Comparison of ENCODE assay signal across 1 cellular context in the genomic region with DNA sequence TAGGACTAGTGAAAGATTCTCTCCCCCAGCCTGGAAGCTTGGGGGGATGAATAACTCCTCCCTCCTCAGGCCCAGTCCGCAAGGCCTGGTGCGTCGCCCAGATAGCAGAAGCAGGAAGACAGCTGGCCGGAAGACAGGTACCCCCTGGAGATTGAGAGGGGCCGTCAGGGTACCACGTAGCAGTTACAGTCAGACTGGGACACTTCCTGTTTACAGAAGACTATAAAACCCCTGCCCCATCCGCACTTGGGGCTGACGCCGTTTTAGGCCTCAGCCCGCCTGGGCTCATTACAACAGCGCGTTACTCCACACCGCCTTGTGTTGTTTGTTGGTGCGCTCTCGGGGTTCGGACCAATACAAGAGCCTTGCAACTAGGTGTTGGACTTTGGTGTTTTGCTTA.
TF ChIP-seq lines count a peak whose summit lies in the region.

No MANE protein-coding gene starts in this region.

TF ChIP-seq in WTC11, 78 proteins besides CTCF, POLR2A, EP300 and RAD21 (continued from another document):
- TF ChIP-seq, protein P1, sequence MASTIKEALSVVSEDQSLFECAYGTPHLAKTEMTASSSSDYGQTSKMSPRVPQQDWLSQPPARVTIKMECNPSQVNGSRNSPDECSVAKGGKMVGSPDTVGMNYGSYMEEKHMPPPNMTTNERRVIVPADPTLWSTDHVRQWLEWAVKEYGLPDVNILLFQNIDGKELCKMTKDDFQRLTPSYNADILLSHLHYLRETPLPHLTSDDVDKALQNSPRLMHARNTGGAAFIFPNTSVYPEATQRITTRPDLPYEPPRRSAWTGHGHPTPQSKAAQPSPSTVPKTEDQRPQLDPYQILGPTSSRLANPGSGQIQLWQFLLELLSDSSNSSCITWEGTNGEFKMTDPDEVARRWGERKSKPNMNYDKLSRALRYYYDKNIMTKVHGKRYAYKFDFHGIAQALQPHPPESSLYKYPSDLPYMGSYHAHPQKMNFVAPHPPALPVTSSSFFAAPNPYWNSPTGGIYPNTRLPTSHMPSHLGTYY (CRISPR knock-in tag; IDR thresholded peaks at IDR 0.05) = no peak
- TF ChIP-seq JUN (CRISPR knock-in tag; IDR thresholded peaks at IDR 0.05) (no peak), NR2C2 (CRISPR knock-in tag; IDR thresholded peaks at IDR 0.05) (no peak), NFE2L1 (CRISPR knock-in tag; IDR thresholded peaks at IDR 0.05) (no peak), NR1H2 (CRISPR knock-in tag; IDR thresholded peaks at IDR 0.05) (no peak), MXD4 (CRISPR knock-in tag; IDR thresholded peaks at IDR 0.05; ENCODE audit: borderline replicate concordance) (no peak), MYBL2 (CRISPR knock-in tag; IDR thresholded peaks at IDR 0.05) (0 out of 2 replicates have a peak, but pooled peaks have one; percentile 51), JAZF1 (CRISPR knock-in tag; IDR thresholded peaks at IDR 0.05) (no peak), OVOL2 (CRISPR knock-in tag; IDR thresholded peaks at IDR 0.05; ENCODE audit: borderline replicate concordance) (no peak), EMX1 (CRISPR knock-in tag; IDR thresholded peaks at IDR 0.05) (no peak), KAT7 (CRISPR knock-in tag; IDR thresholded peaks at IDR 0.05; ENCODE audit: borderline replicate concordance) (no peak), NR3C1 (CRISPR knock-in tag; conservative IDR thresholded peaks at IDR 0.05; ENCODE audit: low read depth) (no peak), PRRX2 (CRISPR knock-in tag; IDR thresholded peaks at IDR 0.05) (no peak), ZNF121 (CRISPR knock-in tag; IDR thresholded peaks at IDR 0.05) (0 out of 2 replicates have a peak, but pooled peaks have one; percentile 3)
- TF ChIP-seq, protein P2, sequence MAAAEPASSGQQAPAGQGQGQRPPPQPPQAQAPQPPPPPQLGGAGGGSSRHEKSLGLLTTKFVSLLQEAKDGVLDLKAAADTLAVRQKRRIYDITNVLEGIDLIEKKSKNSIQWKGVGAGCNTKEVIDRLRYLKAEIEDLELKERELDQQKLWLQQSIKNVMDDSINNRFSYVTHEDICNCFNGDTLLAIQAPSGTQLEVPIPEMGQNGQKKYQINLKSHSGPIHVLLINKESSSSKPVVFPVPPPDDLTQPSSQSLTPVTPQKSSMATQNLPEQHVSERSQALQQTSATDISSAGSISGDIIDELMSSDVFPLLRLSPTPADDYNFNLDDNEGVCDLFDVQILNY (CRISPR knock-in tag; IDR thresholded peaks at IDR 0.05) = no peak
- TF ChIP-seq, protein P3, sequence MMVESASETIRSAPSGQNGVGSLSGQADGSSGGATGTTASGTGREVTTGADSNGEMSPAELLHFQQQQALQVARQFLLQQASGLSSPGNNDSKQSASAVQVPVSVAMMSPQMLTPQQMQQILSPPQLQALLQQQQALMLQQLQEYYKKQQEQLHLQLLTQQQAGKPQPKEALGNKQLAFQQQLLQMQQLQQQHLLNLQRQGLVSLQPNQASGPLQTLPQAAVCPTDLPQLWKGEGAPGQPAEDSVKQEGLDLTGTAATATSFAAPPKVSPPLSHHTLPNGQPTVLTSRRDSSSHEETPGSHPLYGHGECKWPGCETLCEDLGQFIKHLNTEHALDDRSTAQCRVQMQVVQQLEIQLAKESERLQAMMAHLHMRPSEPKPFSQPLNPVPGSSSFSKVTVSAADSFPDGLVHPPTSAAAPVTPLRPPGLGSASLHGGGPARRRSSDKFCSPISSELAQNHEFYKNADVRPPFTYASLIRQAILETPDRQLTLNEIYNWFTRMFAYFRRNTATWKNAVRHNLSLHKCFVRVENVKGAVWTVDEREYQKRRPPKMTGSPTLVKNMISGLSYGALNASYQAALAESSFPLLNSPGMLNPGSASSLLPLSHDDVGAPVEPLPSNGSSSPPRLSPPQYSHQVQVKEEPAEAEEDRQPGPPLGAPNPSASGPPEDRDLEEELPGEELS (CRISPR knock-in tag; IDR thresholded peaks at IDR 0.05) = peak; percentile 91
- TF ChIP-seq, protein P4, sequence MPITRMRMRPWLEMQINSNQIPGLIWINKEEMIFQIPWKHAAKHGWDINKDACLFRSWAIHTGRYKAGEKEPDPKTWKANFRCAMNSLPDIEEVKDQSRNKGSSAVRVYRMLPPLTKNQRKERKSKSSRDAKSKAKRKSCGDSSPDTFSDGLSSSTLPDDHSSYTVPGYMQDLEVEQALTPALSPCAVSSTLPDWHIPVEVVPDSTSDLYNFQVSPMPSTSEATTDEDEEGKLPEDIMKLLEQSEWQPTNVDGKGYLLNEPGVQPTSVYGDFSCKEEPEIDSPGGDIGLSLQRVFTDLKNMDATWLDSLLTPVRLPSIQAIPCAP (CRISPR knock-in tag; IDR thresholded peaks at IDR 0.05) = no peak
- TF ChIP-seq, protein P5, sequence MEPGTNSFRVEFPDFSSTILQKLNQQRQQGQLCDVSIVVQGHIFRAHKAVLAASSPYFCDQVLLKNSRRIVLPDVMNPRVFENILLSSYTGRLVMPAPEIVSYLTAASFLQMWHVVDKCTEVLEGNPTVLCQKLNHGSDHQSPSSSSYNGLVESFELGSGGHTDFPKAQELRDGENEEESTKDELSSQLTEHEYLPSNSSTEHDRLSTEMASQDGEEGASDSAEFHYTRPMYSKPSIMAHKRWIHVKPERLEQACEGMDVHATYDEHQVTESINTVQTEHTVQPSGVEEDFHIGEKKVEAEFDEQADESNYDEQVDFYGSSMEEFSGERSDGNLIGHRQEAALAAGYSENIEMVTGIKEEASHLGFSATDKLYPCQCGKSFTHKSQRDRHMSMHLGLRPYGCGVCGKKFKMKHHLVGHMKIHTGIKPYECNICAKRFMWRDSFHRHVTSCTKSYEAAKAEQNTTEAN (CRISPR knock-in tag; IDR thresholded peaks at IDR 0.05) = no peak
- TF ChIP-seq, protein P6, sequence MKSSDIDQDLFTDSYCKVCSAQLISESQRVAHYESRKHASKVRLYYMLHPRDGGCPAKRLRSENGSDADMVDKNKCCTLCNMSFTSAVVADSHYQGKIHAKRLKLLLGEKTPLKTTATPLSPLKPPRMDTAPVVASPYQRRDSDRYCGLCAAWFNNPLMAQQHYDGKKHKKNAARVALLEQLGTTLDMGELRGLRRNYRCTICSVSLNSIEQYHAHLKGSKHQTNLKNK (CRISPR knock-in tag; IDR thresholded peaks at IDR 0.05) = no peak
- TF ChIP-seq, protein P7, sequence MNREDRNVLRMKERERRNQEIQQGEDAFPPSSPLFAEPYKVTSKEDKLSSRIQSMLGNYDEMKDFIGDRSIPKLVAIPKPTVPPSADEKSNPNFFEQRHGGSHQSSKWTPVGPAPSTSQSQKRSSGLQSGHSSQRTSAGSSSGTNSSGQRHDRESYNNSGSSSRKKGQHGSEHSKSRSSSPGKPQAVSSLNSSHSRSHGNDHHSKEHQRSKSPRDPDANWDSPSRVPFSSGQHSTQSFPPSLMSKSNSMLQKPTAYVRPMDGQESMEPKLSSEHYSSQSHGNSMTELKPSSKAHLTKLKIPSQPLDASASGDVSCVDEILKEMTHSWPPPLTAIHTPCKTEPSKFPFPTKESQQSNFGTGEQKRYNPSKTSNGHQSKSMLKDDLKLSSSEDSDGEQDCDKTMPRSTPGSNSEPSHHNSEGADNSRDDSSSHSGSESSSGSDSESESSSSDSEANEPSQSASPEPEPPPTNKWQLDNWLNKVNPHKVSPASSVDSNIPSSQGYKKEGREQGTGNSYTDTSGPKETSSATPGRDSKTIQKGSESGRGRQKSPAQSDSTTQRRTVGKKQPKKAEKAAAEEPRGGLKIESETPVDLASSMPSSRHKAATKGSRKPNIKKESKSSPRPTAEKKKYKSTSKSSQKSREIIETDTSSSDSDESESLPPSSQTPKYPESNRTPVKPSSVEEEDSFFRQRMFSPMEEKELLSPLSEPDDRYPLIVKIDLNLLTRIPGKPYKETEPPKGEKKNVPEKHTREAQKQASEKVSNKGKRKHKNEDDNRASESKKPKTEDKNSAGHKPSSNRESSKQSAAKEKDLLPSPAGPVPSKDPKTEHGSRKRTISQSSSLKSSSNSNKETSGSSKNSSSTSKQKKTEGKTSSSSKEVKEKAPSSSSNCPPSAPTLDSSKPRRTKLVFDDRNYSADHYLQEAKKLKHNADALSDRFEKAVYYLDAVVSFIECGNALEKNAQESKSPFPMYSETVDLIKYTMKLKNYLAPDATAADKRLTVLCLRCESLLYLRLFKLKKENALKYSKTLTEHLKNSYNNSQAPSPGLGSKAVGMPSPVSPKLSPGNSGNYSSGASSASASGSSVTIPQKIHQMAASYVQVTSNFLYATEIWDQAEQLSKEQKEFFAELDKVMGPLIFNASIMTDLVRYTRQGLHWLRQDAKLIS (CRISPR knock-in tag; IDR thresholded peaks at IDR 0.05; ENCODE audit: borderline replicate concordance) = no peak
